In the genomic region with DNA sequence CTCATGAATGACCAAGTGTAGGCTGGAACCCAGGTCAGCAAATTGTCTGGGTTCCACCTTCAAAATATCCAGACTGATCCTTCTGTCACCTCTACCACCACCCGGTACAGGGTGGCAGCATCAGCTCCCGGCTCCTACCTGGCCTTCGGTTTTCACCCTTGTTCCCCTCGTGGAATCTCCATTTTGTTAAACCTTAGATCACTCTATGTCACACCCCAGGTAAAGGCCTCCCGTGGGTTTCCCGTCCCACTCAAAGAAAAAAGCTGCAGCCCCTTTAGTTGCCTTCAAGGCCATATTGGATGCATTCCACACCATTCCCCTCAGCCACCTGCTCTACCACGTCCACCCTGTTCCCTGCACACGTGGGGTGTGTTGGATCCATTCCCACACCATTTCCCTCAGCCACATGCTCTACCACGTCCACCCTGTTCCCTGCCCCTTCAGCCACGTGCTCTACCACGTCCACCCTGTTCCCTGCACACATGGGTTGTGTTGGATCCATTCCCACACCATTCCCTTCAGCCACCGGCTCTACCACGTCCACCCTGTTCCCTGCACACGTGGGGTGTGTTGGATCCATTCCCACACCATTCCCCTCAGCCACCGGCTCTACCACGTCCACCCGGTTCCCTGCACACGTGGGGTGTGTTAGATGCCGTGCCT, we compare ENCODE assay signal across 1 cellular context.
TF ChIP-seq lines count a peak whose summit lies in the region.

No MANE protein-coding gene starts in this region.

TF ChIP-seq in H1, 55 proteins besides CTCF, POLR2A, EP300 and RAD21:
- no peak for TF ChIP-seq YY1 (IDR thresholded peaks at IDR 0.05; ENCODE audit: low read depth, low read length)
- TF ChIP-seq TCF12 (IDR thresholded peaks at IDR 0.05; ENCODE audit: low read depth, low read length): no peak
- no peak for TF ChIP-seq HDAC6 (IDR thresholded peaks at IDR 0.05; ENCODE audit: low read depth, low read length)
- TF ChIP-seq, protein P1, sequence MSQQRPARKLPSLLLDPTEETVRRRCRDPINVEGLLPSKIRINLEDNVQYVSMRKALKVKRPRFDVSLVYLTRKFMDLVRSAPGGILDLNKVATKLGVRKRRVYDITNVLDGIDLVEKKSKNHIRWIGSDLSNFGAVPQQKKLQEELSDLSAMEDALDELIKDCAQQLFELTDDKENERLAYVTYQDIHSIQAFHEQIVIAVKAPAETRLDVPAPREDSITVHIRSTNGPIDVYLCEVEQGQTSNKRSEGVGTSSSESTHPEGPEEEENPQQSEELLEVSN (IDR thresholded peaks at IDR 0.05): no peak
- TF ChIP-seq PHF8 (conservative IDR thresholded peaks at IDR 0.05; ENCODE audit: low read depth, low read length): no peak
- no peak for TF ChIP-seq SAP30 (IDR thresholded peaks at IDR 0.05; ENCODE audit: insufficient read depth, insufficient replicate concordance, low read length)
- no peak for TF ChIP-seq SP1 (IDR thresholded peaks at IDR 0.05; ENCODE audit: low read depth, low read length)
- TF ChIP-seq RNF2 (IDR thresholded peaks at IDR 0.05; ENCODE audit: borderline replicate concordance, low read depth, low read length, missing control alignments, poor library complexity, severe bottlenecking): no peak
- TF ChIP-seq SRF (IDR thresholded peaks at IDR 0.05; ENCODE audit: low read depth, low read length): no peak
- no peak for TF ChIP-seq TEAD4 (IDR thresholded peaks at IDR 0.05; ENCODE audit: low read depth, low read length)
- TF ChIP-seq TBP (IDR thresholded peaks at IDR 0.05; ENCODE audit: low read depth, low read length): no peak
- TF ChIP-seq NANOG (IDR thresholded peaks at IDR 0.05; ENCODE audit: insufficient read depth, low read depth, low read length, poor library complexity, severe bottlenecking): no peak
- no peak for TF ChIP-seq BACH1 (IDR thresholded peaks at IDR 0.05; ENCODE audit: low read length)
- no peak for TF ChIP-seq SP2 (IDR thresholded peaks at IDR 0.05; ENCODE audit: low read length)
- TF ChIP-seq POU5F1 (IDR thresholded peaks at IDR 0.05; ENCODE audit: low read depth, low read length): no peak
- TF ChIP-seq ZNF274 (IDR thresholded peaks at IDR 0.05; ENCODE audit: borderline replicate concordance, extremely low read depth, low read length): no peak
- TF ChIP-seq HDAC2 (IDR thresholded peaks at IDR 0.05; ENCODE audit: borderline replicate concordance in 1 of 2, low read depth in 2 of 2, low read length in 2 of 2): no peak
- TF ChIP-seq TAF1 (IDR thresholded peaks at IDR 0.05; ENCODE audit: low read depth, low read length): no peak
- TF ChIP-seq, protein P2, sequence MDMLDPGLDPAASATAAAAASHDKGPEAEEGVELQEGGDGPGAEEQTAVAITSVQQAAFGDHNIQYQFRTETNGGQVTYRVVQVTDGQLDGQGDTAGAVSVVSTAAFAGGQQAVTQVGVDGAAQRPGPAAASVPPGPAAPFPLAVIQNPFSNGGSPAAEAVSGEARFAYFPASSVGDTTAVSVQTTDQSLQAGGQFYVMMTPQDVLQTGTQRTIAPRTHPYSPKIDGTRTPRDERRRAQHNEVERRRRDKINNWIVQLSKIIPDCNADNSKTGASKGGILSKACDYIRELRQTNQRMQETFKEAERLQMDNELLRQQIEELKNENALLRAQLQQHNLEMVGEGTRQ (IDR thresholded peaks at IDR 0.05; ENCODE audit: low read length): no peak
- TF ChIP-seq SIN3A (conservative IDR thresholded peaks at IDR 0.05 in 1 of 2, IDR thresholded peaks at IDR 0.05 in 1 of 2; ENCODE audit: low read depth in 1 of 2, low read length in 2 of 2): no peak
